ENCODE assay signal across 1 cellular context in the genomic region with DNA sequence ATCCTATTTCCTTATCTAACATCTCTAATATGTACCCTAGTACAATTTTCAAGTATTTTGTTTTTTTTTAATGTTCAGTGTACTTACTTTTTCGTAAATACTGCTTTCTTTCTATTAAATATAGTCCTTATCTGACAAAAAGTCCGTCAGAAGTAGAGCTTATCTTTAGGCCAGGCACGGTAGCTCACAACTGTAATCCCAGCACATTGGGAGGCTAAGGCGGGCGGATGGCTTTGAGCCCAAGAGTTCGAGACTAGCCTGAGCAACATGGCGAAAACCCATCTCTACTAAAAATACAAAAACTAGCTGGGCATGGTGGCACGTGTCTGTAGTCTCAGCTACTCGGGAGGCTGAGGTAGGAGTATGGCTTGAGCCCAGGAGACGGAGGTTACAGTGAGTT.
TF ChIP-seq lines count a peak whose summit lies in the region.

No MANE protein-coding gene starts in this region.

TF ChIP-seq in K562, 482 proteins besides CTCF, POLR2A, EP300 and RAD21:
- no peak for TF ChIP-seq NFIX (CRISPR knock-in tag; IDR thresholded peaks at IDR 0.05; ENCODE audit: low read depth)
- TF ChIP-seq NBN (IDR thresholded peaks at IDR 0.05; ENCODE audit: low read depth) = 0 out of 2 replicates have a peak, but pooled peaks have one; percentile 59
- TF ChIP-seq, protein P1, sequence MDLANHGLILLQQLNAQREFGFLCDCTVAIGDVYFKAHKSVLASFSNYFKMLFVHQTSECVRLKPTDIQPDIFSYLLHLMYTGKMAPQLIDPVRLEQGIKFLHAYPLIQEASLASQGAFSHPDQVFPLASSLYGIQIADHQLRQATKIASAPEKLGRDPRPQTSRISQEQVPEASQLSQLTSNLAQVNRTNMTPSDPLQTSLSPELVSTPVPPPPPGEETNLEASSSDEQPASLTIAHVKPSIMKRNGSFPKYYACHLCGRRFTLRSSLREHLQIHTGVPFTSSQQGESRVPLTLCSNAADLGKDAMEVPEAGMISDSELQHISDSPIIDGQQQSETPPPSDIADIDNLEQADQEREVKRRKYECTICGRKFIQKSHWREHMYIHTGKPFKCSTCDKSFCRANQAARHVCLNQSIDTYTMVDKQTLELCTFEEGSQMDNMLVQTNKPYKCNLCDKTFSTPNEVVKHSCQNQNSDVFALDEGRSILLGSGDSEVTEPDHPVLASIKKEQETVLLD (IDR thresholded peaks at IDR 0.05) = 0 out of 2 replicates have a peak, but pooled peaks have one; percentile 35
- TF ChIP-seq TCF3 (CRISPR knock-in tag; IDR thresholded peaks at IDR 0.05) = peak; percentile 66
- TF ChIP-seq, protein P2, sequence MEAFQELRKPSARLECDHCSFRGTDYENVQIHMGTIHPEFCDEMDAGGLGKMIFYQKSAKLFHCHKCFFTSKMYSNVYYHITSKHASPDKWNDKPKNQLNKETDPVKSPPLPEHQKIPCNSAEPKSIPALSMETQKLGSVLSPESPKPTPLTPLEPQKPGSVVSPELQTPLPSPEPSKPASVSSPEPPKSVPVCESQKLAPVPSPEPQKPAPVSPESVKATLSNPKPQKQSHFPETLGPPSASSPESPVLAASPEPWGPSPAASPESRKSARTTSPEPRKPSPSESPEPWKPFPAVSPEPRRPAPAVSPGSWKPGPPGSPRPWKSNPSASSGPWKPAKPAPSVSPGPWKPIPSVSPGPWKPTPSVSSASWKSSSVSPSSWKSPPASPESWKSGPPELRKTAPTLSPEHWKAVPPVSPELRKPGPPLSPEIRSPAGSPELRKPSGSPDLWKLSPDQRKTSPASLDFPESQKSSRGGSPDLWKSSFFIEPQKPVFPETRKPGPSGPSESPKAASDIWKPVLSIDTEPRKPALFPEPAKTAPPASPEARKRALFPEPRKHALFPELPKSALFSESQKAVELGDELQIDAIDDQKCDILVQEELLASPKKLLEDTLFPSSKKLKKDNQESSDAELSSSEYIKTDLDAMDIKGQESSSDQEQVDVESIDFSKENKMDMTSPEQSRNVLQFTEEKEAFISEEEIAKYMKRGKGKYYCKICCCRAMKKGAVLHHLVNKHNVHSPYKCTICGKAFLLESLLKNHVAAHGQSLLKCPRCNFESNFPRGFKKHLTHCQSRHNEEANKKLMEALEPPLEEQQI (IDR thresholded peaks at IDR 0.05) = 0 out of 2 replicates have a peak, but pooled peaks have one; percentile 38
- 0 out of 2 replicates have a peak, but pooled peaks have one; percentile 37 for TF ChIP-seq POLR2AphosphoS5 (IDR thresholded peaks at IDR 0.05; ENCODE audit: control insufficient read depth, insufficient read depth, low read depth, low read length)
- TF ChIP-seq, protein P3, sequence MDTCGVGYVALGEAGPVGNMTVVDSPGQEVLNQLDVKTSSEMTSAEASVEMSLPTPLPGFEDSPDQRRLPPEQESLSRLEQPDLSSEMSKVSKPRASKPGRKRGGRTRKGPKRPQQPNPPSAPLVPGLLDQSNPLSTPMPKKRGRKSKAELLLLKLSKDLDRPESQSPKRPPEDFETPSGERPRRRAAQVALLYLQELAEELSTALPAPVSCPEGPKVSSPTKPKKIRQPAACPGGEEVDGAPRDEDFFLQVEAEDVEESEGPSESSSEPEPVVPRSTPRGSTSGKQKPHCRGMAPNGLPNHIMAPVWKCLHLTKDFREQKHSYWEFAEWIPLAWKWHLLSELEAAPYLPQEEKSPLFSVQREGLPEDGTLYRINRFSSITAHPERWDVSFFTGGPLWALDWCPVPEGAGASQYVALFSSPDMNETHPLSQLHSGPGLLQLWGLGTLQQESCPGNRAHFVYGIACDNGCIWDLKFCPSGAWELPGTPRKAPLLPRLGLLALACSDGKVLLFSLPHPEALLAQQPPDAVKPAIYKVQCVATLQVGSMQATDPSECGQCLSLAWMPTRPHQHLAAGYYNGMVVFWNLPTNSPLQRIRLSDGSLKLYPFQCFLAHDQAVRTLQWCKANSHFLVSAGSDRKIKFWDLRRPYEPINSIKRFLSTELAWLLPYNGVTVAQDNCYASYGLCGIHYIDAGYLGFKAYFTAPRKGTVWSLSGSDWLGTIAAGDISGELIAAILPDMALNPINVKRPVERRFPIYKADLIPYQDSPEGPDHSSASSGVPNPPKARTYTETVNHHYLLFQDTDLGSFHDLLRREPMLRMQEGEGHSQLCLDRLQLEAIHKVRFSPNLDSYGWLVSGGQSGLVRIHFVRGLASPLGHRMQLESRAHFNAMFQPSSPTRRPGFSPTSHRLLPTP (IDR thresholded peaks at IDR 0.05; ENCODE audit: borderline replicate concordance, extremely low read depth, insufficient read length) = peak; percentile 54
- TF ChIP-seq CREM (IDR thresholded peaks at IDR 0.05; ENCODE audit: low read depth) = 0 out of 2 replicates have a peak, but pooled peaks have one; percentile 9
- no peak for TF ChIP-seq PRMT5 (CRISPR knock-in tag; IDR thresholded peaks at IDR 0.05)
- peak; percentile 85 for TF ChIP-seq ARID1B (IDR thresholded peaks at IDR 0.05)
- peak; percentile 81 for TF ChIP-seq CBFA2T3 (IDR thresholded peaks at IDR 0.05)
- TF ChIP-seq KDM1A (IDR thresholded peaks at IDR 0.05) = peak; percentile 26 to 38; a peak in 1 of 4 replicates
- 0 out of 2 replicates have a peak, but pooled peaks have one; percentile 13 for TF ChIP-seq BCOR (IDR thresholded peaks at IDR 0.05)
- no peak for TF ChIP-seq NCOA2 (IDR thresholded peaks at IDR 0.05; ENCODE audit: partially characterized antibody in 2 of 2)
- TF ChIP-seq FOXM1 (IDR thresholded peaks at IDR 0.05; ENCODE audit: low read depth) = 0 out of 2 replicates have a peak, but pooled peaks have one; percentile 34
- no peak for TF ChIP-seq FOXM1 (CRISPR knock-in tag; IDR thresholded peaks at IDR 0.05; ENCODE audit: low read depth)
- peak; percentile 51 for TF ChIP-seq STAT5A (IDR thresholded peaks at IDR 0.05; ENCODE audit: borderline replicate concordance, low read length)
- no peak for TF ChIP-seq ARNT (IDR thresholded peaks at IDR 0.05)
- TF ChIP-seq TAF15 (IDR thresholded peaks at IDR 0.05; ENCODE audit: low read depth, low read length) = no peak
- TF ChIP-seq DPF2 (IDR thresholded peaks at IDR 0.05) = peak; percentile 80; the same call in 1 of the 2 replicates
- TF ChIP-seq ZKSCAN1 (IDR thresholded peaks at IDR 0.05; ENCODE audit: low read depth, low read length) = no peak
- 0 out of 2 replicates have a peak, but pooled peaks have one; percentile 23 for TF ChIP-seq SMAD4 (CRISPR knock-in tag; conservative IDR thresholded peaks at IDR 0.05)
- peak; percentile 38; the same call in 1 of the 2 replicates for TF ChIP-seq CXXC5 (CRISPR knock-in tag; IDR thresholded peaks at IDR 0.05)
- peak; percentile 81 for TF ChIP-seq TAL1 (IDR thresholded peaks at IDR 0.05)
- TF ChIP-seq TRIM24 (IDR thresholded peaks at IDR 0.05) = 0 out of 4 replicates have a peak, but pooled peaks of 1 of the 2 experiments have one; percentile 16
- TF ChIP-seq GATA2 (CRISPR knock-in tag; IDR thresholded peaks at IDR 0.05) = 0 out of 2 replicates have a peak, but pooled peaks have one; percentile 23
- no peak for TF ChIP-seq GABPA (tag; conservative IDR thresholded peaks at IDR 0.05; ENCODE audit: low read depth)
- no peak for TF ChIP-seq KAT7 (CRISPR knock-in tag; IDR thresholded peaks at IDR 0.05; ENCODE audit: borderline replicate concordance)
- TF ChIP-seq RCOR1 (IDR thresholded peaks at IDR 0.05; ENCODE audit: borderline replicate concordance in 1 of 2, low read depth in 2 of 2, low read length in 2 of 2) = peak in 1 of 2 experiments; percentile 42; a peak in 1 of 4 replicates
- TF ChIP-seq, protein P4, sequence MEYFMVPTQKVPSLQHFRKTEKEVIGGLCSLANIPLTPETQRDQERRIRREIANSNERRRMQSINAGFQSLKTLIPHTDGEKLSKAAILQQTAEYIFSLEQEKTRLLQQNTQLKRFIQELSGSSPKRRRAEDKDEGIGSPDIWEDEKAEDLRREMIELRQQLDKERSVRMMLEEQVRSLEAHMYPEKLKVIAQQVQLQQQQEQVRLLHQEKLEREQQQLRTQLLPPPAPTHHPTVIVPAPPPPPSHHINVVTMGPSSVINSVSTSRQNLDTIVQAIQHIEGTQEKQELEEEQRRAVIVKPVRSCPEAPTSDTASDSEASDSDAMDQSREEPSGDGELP (CRISPR knock-in tag; IDR thresholded peaks at IDR 0.05; ENCODE audit: borderline replicate concordance) = no peak
- TF ChIP-seq MAZ (CRISPR knock-in tag; conservative IDR thresholded peaks at IDR 0.05 in 1 of 2, IDR thresholded peaks at IDR 0.05 in 1 of 2) = 0 out of 4 replicates have a peak, but pooled peaks of 1 of the 2 experiments have one; percentile 28
- TF ChIP-seq TEAD4 (IDR thresholded peaks at IDR 0.05; ENCODE audit: low read length) = peak; percentile 80
- TF ChIP-seq TEAD4 (CRISPR knock-in tag; IDR thresholded peaks at IDR 0.05; ENCODE audit: borderline replicate concordance) = no peak
- TF ChIP-seq DACH1 (IDR thresholded peaks at IDR 0.05; ENCODE audit: partially characterized antibody) = peak; percentile 3
- TF ChIP-seq TBP (optimal IDR thresholded peaks at IDR 0.05; ENCODE audit: low read depth, low read length) = peak; percentile 79
- TF ChIP-seq, protein P5, sequence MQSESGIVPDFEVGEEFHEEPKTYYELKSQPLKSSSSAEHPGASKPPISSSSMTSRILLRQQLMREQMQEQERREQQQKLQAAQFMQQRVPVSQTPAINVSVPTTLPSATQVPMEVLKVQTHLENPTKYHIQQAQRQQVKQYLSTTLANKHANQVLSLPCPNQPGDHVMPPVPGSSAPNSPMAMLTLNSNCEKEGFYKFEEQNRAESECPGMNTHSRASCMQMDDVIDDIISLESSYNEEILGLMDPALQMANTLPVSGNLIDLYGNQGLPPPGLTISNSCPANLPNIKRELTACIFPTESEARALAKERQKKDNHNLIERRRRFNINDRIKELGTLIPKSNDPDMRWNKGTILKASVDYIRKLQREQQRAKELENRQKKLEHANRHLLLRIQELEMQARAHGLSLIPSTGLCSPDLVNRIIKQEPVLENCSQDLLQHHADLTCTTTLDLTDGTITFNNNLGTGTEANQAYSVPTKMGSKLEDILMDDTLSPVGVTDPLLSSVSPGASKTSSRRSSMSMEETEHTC (IDR thresholded peaks at IDR 0.05) = no peak
- peak; percentile 78 for TF ChIP-seq SMARCA4 (IDR thresholded peaks at IDR 0.05)
- TF ChIP-seq EWSR1 (IDR thresholded peaks at IDR 0.05; ENCODE audit: borderline replicate concordance, low read depth, partially characterized antibody) = no peak
- TF ChIP-seq, protein P6, sequence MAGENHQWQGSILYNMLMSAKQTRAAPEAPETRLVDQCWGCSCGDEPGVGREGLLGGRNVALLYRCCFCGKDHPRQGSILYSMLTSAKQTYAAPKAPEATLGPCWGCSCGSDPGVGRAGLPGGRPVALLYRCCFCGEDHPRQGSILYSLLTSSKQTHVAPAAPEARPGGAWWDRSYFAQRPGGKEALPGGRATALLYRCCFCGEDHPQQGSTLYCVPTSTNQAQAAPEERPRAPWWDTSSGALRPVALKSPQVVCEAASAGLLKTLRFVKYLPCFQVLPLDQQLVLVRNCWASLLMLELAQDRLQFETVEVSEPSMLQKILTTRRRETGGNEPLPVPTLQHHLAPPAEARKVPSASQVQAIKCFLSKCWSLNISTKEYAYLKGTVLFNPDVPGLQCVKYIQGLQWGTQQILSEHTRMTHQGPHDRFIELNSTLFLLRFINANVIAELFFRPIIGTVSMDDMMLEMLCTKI (IDR thresholded peaks at IDR 0.05; ENCODE audit: partially characterized antibody) = no peak
- TF ChIP-seq CBFA2T2 (conservative IDR thresholded peaks at IDR 0.05) = peak; percentile 62
- TF ChIP-seq SMARCE1 (IDR thresholded peaks at IDR 0.05) = 0 out of 2 replicates have a peak, but pooled peaks have one; percentile 40
- TF ChIP-seq, protein P7, sequence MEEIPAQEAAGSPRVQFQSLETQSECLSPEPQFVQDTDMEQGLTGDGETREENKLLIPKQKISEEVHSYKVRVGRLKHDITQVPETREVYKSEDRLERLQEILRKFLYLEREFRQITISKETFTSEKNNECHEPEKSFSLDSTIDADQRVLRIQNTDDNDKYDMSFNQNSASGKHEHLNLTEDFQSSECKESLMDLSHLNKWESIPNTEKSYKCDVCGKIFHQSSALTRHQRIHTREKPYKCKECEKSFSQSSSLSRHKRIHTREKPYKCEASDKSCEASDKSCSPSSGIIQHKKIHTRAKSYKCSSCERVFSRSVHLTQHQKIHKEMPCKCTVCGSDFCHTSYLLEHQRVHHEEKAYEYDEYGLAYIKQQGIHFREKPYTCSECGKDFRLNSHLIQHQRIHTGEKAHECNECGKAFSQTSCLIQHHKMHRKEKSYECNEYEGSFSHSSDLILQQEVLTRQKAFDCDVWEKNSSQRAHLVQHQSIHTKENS (CRISPR knock-in tag; IDR thresholded peaks at IDR 0.05) = no peak
- 0 out of 2 replicates have a peak, but pooled peaks have one; percentile 24 for TF ChIP-seq HDAC2 (IDR thresholded peaks at IDR 0.05)
- TF ChIP-seq NCOR1 (IDR thresholded peaks at IDR 0.05) = peak; percentile 49; the same call in 1 of the 2 replicates
- peak; percentile 48 for TF ChIP-seq NFIC (IDR thresholded peaks at IDR 0.05)
- TF ChIP-seq ADNP (tag; IDR thresholded peaks at IDR 0.05) = peak; percentile 83
